1 cellular context compared by ENCODE assay signal in the genomic region with DNA sequence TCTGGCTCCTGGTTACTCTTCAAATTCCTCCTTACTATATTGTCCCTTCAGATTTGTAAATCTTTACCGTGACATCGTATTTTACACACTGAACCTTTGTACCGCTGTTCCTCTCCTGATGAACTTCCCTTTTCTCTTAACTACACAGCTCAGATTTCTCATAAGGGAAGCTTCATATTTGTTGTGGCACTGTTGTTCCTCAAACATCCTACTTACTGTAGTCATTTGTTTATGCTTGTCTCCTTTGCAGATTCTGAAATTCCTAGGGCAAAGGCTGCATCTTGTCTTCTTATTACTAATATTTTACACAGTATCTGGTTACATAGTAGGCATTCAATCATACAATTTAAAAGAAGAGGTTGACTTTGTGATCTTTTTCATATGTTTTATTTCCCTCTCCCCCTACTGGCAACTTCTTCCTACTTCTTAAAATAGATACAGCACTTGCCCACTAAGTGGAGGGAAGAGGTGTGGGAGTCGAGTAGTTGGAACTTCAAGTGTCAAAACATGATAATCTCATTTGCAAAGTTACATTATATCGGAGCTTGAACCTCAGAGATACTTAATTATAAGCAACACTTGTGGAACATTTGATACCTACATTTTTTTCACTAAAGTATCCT.
TF ChIP-seq lines count a peak whose summit lies in the region.

No MANE protein-coding gene starts in this region.

TF ChIP-seq in GM12878, 131 proteins besides CTCF, POLR2A, EP300 and RAD21 (continued from another document):
- peak; percentile 51; the same call in 1 of the 2 replicates for TF ChIP-seq EED (IDR thresholded peaks at IDR 0.05; ENCODE audit: low read depth)
- no peak for TF ChIP-seq ATF7 (IDR thresholded peaks at IDR 0.05; ENCODE audit: low read depth)
- 0 out of 2 replicates have a peak, but pooled peaks have one; percentile 10 for TF ChIP-seq MEF2A (IDR thresholded peaks at IDR 0.05; ENCODE audit: insufficient read depth, low read depth, low read length)
- no peak for TF ChIP-seq KAT2A (conservative IDR thresholded peaks at IDR 0.05; ENCODE audit: control insufficient read depth, low read depth, low read length)
- TF ChIP-seq SPI1 (IDR thresholded peaks at IDR 0.05; ENCODE audit: borderline replicate concordance, insufficient read depth, low read depth, low read length): peak; percentile 36; the same call in 1 of the 2 replicates
